Comparison of ENCODE assay signal across 8 cellular contexts in genomic region chr16:30355144-30355953, GRCh38. TPM values are rescaled to one million over a fixed set of nuclear protein-coding genes. Genes with fewer than 3 reads are reported as not detected.
DNase-seq lines count a peak whose midpoint lies in the region; ATAC-seq, FAIRE-seq and TF ChIP-seq lines count a peak whose summit lies in the region.

Gene CD2BP2 (minus strand): TSS chr16:30355308. CDS start chr16:30354681, 627 bp downstream.

- H3K27me3 ChIP-seq in cardiac muscle cell (no peaks in the 10 kb centered on the region), pancreas (no peaks in the 10 kb centered on the region), thyroid gland (no peaks in the 10 kb centered on the region)

- H3K9me3 ChIP-seq in cardiac muscle cell (ENCODE audit: low read depth) (no peaks in the 10 kb centered on the region), pancreas (no peaks in the 10 kb centered on the region), thyroid gland (no peaks in the 10 kb centered on the region)

- H3K4me1 ChIP-seq in cardiac muscle cell (ENCODE audit: low read depth): peaks cover 8% of the 10 kb centered on the region
- peaks cover 9 to 31% (median 23%) of the 10 kb centered on the region in 3 donors for H3K4me1 ChIP-seq in pancreas
- peaks cover 43 to 49% of the 10 kb centered on the region in 2 donors for H3K4me1 ChIP-seq in thyroid gland

- POLR2A ChIA-PET in GM10248 (lab: Yijun Ruan, JAX): interaction anchor here (1.7 to 2.4 kb wide), 2 partner anchors 13 to 15 kb away, joined by 5 to 11 read pairs; partner anchors contain the start of gene TBC1D10B

- peak within 1 kb of the TSS; percentile 96 for H3K27ac ChIP-seq in adipose tissue (ENCODE audit: low read depth, low read length)
- peak within 1 kb of the TSS; percentile 98 for H3K27ac ChIP-seq in cardiac muscle cell
- peak within 1 kb of the TSS; percentile 88 to 96 (median 94) for H3K27ac ChIP-seq in pancreas
- H3K27ac ChIP-seq in thyroid gland: peak within 1 kb of the TSS; percentile 93 to 96 (median 95)

- ATAC-seq in HG02759 (IDR thresholded peaks at IDR 0.05; ENCODE audit: unreplicated experiment): peak; percentile 73
- peak; percentile 87 to 93 (median 89) for ATAC-seq in pancreas

- intact Hi-C loops in pancreas (cut with DNase I): no loop called here
- intact Hi-C loops in thyroid gland (cut with DNase I): no loop called here

- DNase-seq in GM10248 (ENCODE audit: extremely low spot score): peak; percentile 93
- DNase-seq in NCI-H1436 treated with DMSO at 0.1 percent for 48 hours (lab: John Stamatoyannopoulos, UW): peak; percentile 90
- DNase-seq in T-helper 1 cell: peak; percentile 79 to 93 (median 84)
- peak; percentile 98 to 100 for DNase-seq in cardiac muscle cell (ENCODE audit: low read depth in 1 of 2, low spot score in 1 of 2)
- peak; percentile 90 to 97 (median 97) for DNase-seq in pancreas
- DNase-seq in thyroid gland: peak; percentile 98

- FAIRE-seq in pancreas (lab: Jason Lieb, UNC): peak; percentile 97

- CTCF ChIA-PET in GM10248 (lab: Yijun Ruan, JAX): interaction anchor here (1.1 to 3.4 kb wide), 6 partner anchors 10 to 303 kb away, joined by 3 to 14 read pairs (median 4); partner anchors contain the start of gene FBRS

- H3K4me3 ChIP-seq in cardiac muscle cell: peak within 1 kb of the TSS; percentile 65
- peak within 1 kb of the TSS; percentile 70 to 87 (median 76) for H3K4me3 ChIP-seq in pancreas
- peak within 1 kb of the TSS; percentile 74 to 93 (median 88) for H3K4me3 ChIP-seq in thyroid gland (replicated peaks in 1 of 3)

- WGBS in adipose tissue, 3 donors: 0 to 1% (median 0%) methylated on average over 45 of the region's 45 CpGs
- WGBS in pancreas, 2 donors: 0% methylated on average over 42 to 45 of the region's 45 CpGs
- 1% methylated on average over 21 to 29 of the region's 45 CpGs for WGBS in thyroid gland, 2 donors

- TF ChIP-seq CTCF in GM10248 (IDR thresholded peaks at IDR 0.05; ENCODE audit: control extremely low read depth, extremely low read depth, low read depth, missing control alignments) (no peak), cardiac muscle cell (IDR thresholded peaks at IDR 0.05; ENCODE audit: low read depth, low read length) (no peak), pancreas (IDR thresholded peaks at IDR 0.05) (no peak), thyroid gland (IDR thresholded peaks at IDR 0.05) (peak in 2 of 6 experiments; percentile 16 to 19)

- H3K36me3 ChIP-seq in cardiac muscle cell (peaks cover 23% of the 10 kb centered on the region), pancreas (peaks cover 0 to 35% (median 13%) of the 10 kb centered on the region in 3 donors), thyroid gland (peaks cover 31 to 34% of the 10 kb centered on the region in 2 donors)

- TF ChIP-seq POLR2A in thyroid gland (IDR thresholded peaks at IDR 0.05): peak in 1 of 2 donors; percentile 71

RNA-seq across cellular contexts. Expression of gene CD2BP2, which starts in this region (rescaled TPM):
- polyA plus RNA-seq in adipose tissue (10 to 100 TPM; 27.0 to 41.5 (median 37.5) TPM), cardiac muscle cell (47.2 TPM in 2 replicates), pancreas (10 to 100 TPM; 29.2 to 34.5 TPM)
- total RNA-seq in cardiac muscle cell (56.7 and 63.1 TPM in 2 replicates), pancreas (10 to 100 TPM; 24.8 to 36.5 (median 29.6) TPM), thyroid gland (10 to 100 TPM; 39.1 to 68.5 (median 56.1) TPM)

Comparison
In these comparisons a context has a peak if more than half of its experiments do, and no peak if none do; other contexts are left out.
1. Peak in every context shown above with its lines: DNase-seq, ATAC-seq, H3K4me3 ChIP-seq and H3K27ac ChIP-seq.